In genomic region chr9:69143291-69143690, GRCh38 we compare ENCODE assay signal across 20 cellular contexts. TPM values are rescaled to one million over a fixed set of nuclear protein-coding genes. Genes with fewer than 3 reads are reported as not detected.
DNase-seq lines count a peak whose midpoint lies in the region; ATAC-seq, FAIRE-seq and TF ChIP-seq lines count a peak whose summit lies in the region.
"Had no signal": no experiment of that assay in that cellular context is flagged by ENCODE, and none has a peak within 500 bp of the region (broad histone marks: within the 10 kb centered on the region; RNA-seq: fewer than 3 reads in every experiment).

No MANE protein-coding gene starts in this region.

- WGBS in mammary epithelial cell (ENCODE audit: low coverage, missing lambda C conversion rate) = 38% methylated on average over 1 of the region's 1 CpG
- 22 to 64% (median 38%) methylated on average over 1 of the region's 1 CpG for WGBS in small intestine, 3 donors

- H3K79me2 ChIP-seq in mammary epithelial cell (ENCODE audit: insufficient read depth, low read length) = peaks cover 54% of the 10 kb centered on the region

- no peak overlapping the region for H2AFZ ChIP-seq in mammary epithelial cell (ENCODE audit: low read depth, low read length)
- H2AFZ ChIP-seq: GM23338 had no signal

- CTCF ChIA-PET in mammary epithelial cell (lab: Charles Lee; ENCODE audit: low non-redundant PET) = no interaction called here

- FAIRE-seq in small intestine (lab: Jason Lieb, UNC) = no peak
- FAIRE-seq: D721Med, GM12892 had no signal

- intact Hi-C loops in mammary epithelial cell (cut with micrococcal nuclease) = no loop called here
- intact Hi-C loops in breast epithelium (cut with DNase I; ENCODE audit: low total_unique reads) = no loop called here

- DNase-seq in mammary epithelial cell (peak; percentile 49), breast epithelium (ENCODE audit: low spot score in 2 of 2) (no peak), dermis blood vessel endothelial cell (peak; percentile 88), foreskin melanocyte (peak; percentile 23), small intestine (peak; percentile 25), NCI-H2227 (lab: John Stamatoyannopoulos, UW; ENCODE audit: unreplicated experiment) (no peak)
- no peak for DNase-seq in activated naive CD4-positive, alpha-beta T cell treated with anti-CD3 and anti-CD28 coated beads, Interleukin-2, amount 50 U/mL, for 72 hours (ENCODE audit: low spot score in 2 of 2)
- no peak for DNase-seq in stimulated activated CD4-positive, alpha-beta T cell treated with anti-CD3 and anti-CD28 coated beads, Interleukin-4, amount 100 ng/mL, for 1 hour
- DNase-seq: 8988T; CD4-positive, alpha-beta memory T cell; DND-41; GDM1; KG1; NCI-H1436 treated with DMSO at 0.1 percent for 48 hours; NCI-H2081; NCI-H524 had no signal

- H3K9me3 ChIP-seq in mammary epithelial cell (replicated peaks; ENCODE audit: insufficient read depth, low read length) (no peaks in the 10 kb centered on the region), breast epithelium (no peaks in the 10 kb centered on the region), small intestine (ENCODE audit: control insufficient read depth, low read depth) (no peaks in the 10 kb centered on the region)

- H3K9me3 Mint-ChIP-seq in activated naive CD4-positive, alpha-beta T cell treated with anti-CD3 and anti-CD28 coated beads, Interleukin-2, amount 50 U/mL, for 72 hours = no peaks in the 10 kb centered on the region
- H3K9me3 Mint-ChIP-seq: CD4-positive, alpha-beta memory T cell; GM23338 had no signal

- H3K4me3 ChIP-seq in mammary epithelial cell (replicated peaks in 1 of 3; ENCODE audit: insufficient read depth in 1 of 3, low read depth in 2 of 3, low read length in 3 of 3) (no peak overlapping the region), breast epithelium (no peak overlapping the region), small intestine (ENCODE audit: low read depth in 1 of 2, low read length in 2 of 2) (no peak overlapping the region)
- H3K4me3 ChIP-seq: GM23338 had no signal

- TF ChIP-seq POLR2A in breast epithelium (IDR thresholded peaks at IDR 0.05) = no peak

- BruUV-seq in mammary epithelial cell (replicated peaks; lab: Mats Ljungman, UMichigan) = no TSS peak

- H3K36me3 ChIP-seq in mammary epithelial cell (ENCODE audit: insufficient read depth, low read length) (peaks cover 1% of the 10 kb centered on the region), breast epithelium (no peaks in the 10 kb centered on the region), small intestine (ENCODE audit: control insufficient read depth in 2 of 2, insufficient read depth in 2 of 2, low read length in 2 of 2) (peaks cover 0 to 4% of the 10 kb centered on the region in 2 donors)

- ATAC-seq in activated naive CD4-positive, alpha-beta T cell treated with anti-CD3 and anti-CD28 coated beads, Interleukin-2, amount 50 U/mL, for 72 hours = no peak
- ATAC-seq: GM23338, HepG2 had no signal

- no peaks in the 10 kb centered on the region for H3K36me3 Mint-ChIP-seq in activated naive CD4-positive, alpha-beta T cell treated with anti-CD3 and anti-CD28 coated beads, Interleukin-2, amount 50 U/mL, for 72 hours

- H3K27ac ChIP-seq in mammary epithelial cell (ENCODE audit: insufficient read depth, low read depth, low read length) (peak overlapping the region; percentile 40), breast epithelium (no peak overlapping the region), small intestine (ENCODE audit: low read depth in 1 of 2, low read length in 1 of 2) (no peak overlapping the region)

- TF ChIP-seq CTCF in mammary epithelial cell (conservative IDR thresholded peaks at IDR 0.05 in 1 of 2, IDR thresholded peaks at IDR 0.05 in 1 of 2; ENCODE audit: extremely low read depth in 1 of 2, insufficient read depth in 1 of 2, low read depth in 1 of 2, low read length in 2 of 2) (no peak), breast epithelium (IDR thresholded peaks at IDR 0.05) (no peak)

- no peak overlapping the region for H3K9ac ChIP-seq in mammary epithelial cell (ENCODE audit: insufficient read depth, low read length)

- H3K4me2 ChIP-seq in mammary epithelial cell (ENCODE audit: insufficient read depth, low read depth, low read length) = peak overlapping the region; percentile 35
- H3K4me2 ChIP-seq: GM23338 had no signal

- in situ Hi-C loops in mammary epithelial cell (cut with MboI; ENCODE audit: low sequenced_read_pairs in 2 of 2) = no loop called here

- no peak overlapping the region for H3K27ac Mint-ChIP-seq in activated naive CD4-positive, alpha-beta T cell treated with anti-CD3 and anti-CD28 coated beads, Interleukin-2, amount 50 U/mL, for 72 hours
- H3K27ac Mint-ChIP-seq: CD4-positive, alpha-beta memory T cell; GM23338 had no signal

- peaks cover 4% of the 10 kb centered on the region for H3K4me1 ChIP-seq in mammary epithelial cell (ENCODE audit: insufficient read depth, low read length)
- no peaks in the 10 kb centered on the region for H3K4me1 ChIP-seq in breast epithelium
- no peaks in the 10 kb centered on the region for H3K4me1 ChIP-seq in small intestine (ENCODE audit: control insufficient read depth in 2 of 2, insufficient read depth in 1 of 2, low read depth in 1 of 2, low read length in 1 of 2)

- dilution Hi-C loops in mammary epithelial cell (cut with HindIII; ENCODE audit: low sequenced_read_pairs) = no loop called here

- H4K20me1 ChIP-seq in mammary epithelial cell (ENCODE audit: insufficient read depth, low read length) = no peaks in the 10 kb centered on the region

- H3K27me3 ChIP-seq in mammary epithelial cell (ENCODE audit: insufficient read depth, low read length) (no peaks in the 10 kb centered on the region), breast epithelium (no peaks in the 10 kb centered on the region), small intestine (ENCODE audit: control insufficient read depth in 2 of 2, insufficient read depth in 2 of 2, low read length in 2 of 2) (no peaks in the 10 kb centered on the region)

RNA-seq across cellular contexts. Expression of gene TJP2, which starts 30.8 kb away (rescaled TPM):
- 100 to 1,000 TPM in 1 of 2 donors, 10 to 100 TPM in 1; 27.7 to 109 TPM for total RNA-seq in mammary epithelial cell
- 48.8 TPM for polyA plus RNA-seq in mammary epithelial cell
- polyA minus RNA-seq in mammary epithelial cell = 103 TPM
- 100 to 1,000 TPM in 2 of 3 donors, 10 to 100 TPM in 1; 85.2 to 125 (median 108) TPM for total RNA-seq in breast epithelium
- total RNA-seq in dermis blood vessel endothelial cell = 106 and 177 TPM in 2 replicates
- polyA plus RNA-seq in small intestine = 10 to 100 TPM; 48.3 to 99.2 (median 98.2) TPM
- total RNA-seq in activated naive CD4-positive, alpha-beta T cell treated with anti-CD3 and anti-CD28 coated beads, Interleukin-2, amount 50 U/mL, for 72 hours = 10 to 100 TPM; 13.1 to 33.4 TPM

Comparison
In these comparisons a context has a peak if more than half of its experiments do, and no peak if none do; other contexts are left out.
1. DNase-seq: peak in mammary epithelial cell (single experiment), dermis blood vessel endothelial cell (single experiment), foreskin melanocyte (single experiment) and small intestine (single experiment); none in breast epithelium (0 of 2), activated naive CD4-positive, alpha-beta T cell treated with anti-CD3 and anti-CD28 coated beads, Interleukin-2, amount 50 U/mL, for 72 hours (0 of 2), stimulated activated CD4-positive, alpha-beta T cell treated with anti-CD3 and anti-CD28 coated beads, Interleukin-4, amount 100 ng/mL, for 1 hour (single experiment) and NCI-H2227 (single experiment).